Comparison of ENCODE assay signal across 11 cellular contexts in the genomic region with DNA sequence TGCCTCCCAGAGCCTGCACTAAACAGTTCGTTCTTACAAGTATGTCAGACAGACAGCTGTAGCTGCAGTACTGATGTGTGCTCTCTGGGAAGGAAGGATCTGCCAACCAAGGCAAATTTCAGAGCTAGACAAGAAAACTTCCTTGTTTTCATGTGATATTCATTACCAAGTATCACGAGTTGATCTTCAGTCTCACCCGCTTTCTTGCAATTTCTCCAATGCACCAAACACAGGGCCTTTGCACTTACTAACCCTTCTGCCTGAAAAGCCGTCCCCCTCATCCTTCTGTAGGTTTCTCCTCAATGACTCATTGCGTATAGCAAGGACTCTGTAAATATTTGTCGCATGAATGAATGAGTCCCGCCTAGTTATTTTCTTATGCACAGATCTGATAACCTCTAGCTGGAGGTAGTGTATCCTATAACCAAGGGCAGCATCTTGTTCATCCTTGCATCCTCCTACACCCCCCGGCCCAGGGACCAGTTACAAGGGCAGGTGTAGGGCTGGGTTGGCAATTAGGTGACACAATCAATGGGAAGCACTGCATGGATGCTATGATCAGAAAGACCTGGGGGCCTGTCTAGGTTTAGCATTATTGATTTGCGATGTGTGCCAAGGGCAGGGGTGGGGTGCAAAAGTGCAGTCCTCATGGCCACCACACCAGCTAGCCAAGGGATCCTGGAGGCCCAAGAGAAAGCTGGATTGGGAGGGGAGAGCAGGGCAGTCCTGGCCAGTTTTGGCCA. TPM values are rescaled to one million over a fixed set of nuclear protein-coding genes. Genes with fewer than 3 reads are reported as not detected.
A peak's percentile ranks its signal among the peaks of the same experiment; 100 is the strongest.
DNase-seq lines count a peak whose midpoint lies in the region; ATAC-seq and TF ChIP-seq lines count a peak whose summit lies in the region.
"Had no signal": no experiment of that assay in that cellular context is flagged by ENCODE, and none has a peak within 500 bp of the region (broad histone marks: within the 10 kb centered on the region; RNA-seq: fewer than 3 reads in every experiment).

No MANE protein-coding gene starts in this region.

- no peaks in the 10 kb centered on the region for H4K20me1 ChIP-seq in neural progenitor cell (ENCODE audit: low read depth)

- peak overlapping the region; percentile 95 for H3K4me2 ChIP-seq in neural progenitor cell

- no peak overlapping the region for H2AFZ ChIP-seq in neural progenitor cell (replicated peaks)

- H3F3A ChIP-seq in neural progenitor cell (ENCODE audit: low read depth), result peaks cover 8% of the 10 kb centered on the region

- DNase-seq in CD1c-positive myeloid dendritic cell (ENCODE audit: extremely low spot score), result peak; percentile 62
- DNase-seq in HT1080 (ENCODE audit: low read depth), result peak; percentile 28
- DNase-seq in neural progenitor cell (ENCODE audit: low spot score), result no peak
- DNase-seq in NCI-H2081 (lab: John Stamatoyannopoulos, UW), result no peak
- no peak for DNase-seq in uterus
- DNase-seq: foreskin melanocyte, NCI-H345, small intestine had no signal

- no peaks in the 10 kb centered on the region for H3K36me3 ChIP-seq in ectodermal cell (ENCODE audit: control insufficient read depth, insufficient read depth, low read length)
- no peaks in the 10 kb centered on the region for H3K36me3 ChIP-seq in neural progenitor cell
- H3K36me3 ChIP-seq in uterus, result no peaks in the 10 kb centered on the region

- intact Hi-C loops in uterus (cut with DNase I; ENCODE audit: low total_unique reads), result no loop called here

- H3K27me3 Mint-ChIP-seq in neural progenitor cell (ENCODE audit: insufficient read depth, low read depth), result peaks cover 47% of the 10 kb centered on the region

- no peak overlapping the region for H3K9ac ChIP-seq in neural progenitor cell

- H3K9me3 Mint-ChIP-seq in neural progenitor cell, result no peaks in the 10 kb centered on the region

- TF ChIP-seq POLR2A in uterus (IDR thresholded peaks at IDR 0.05), result no peak

- H3K27ac Mint-ChIP-seq in neural progenitor cell, result no peak overlapping the region

- no peak for ATAC-seq in GM21360 (IDR thresholded peaks at IDR 0.05; ENCODE audit: unreplicated experiment)
- no peak for ATAC-seq in GM21381 (IDR thresholded peaks at IDR 0.05; ENCODE audit: unreplicated experiment)

- TF ChIP-seq CTCF in neural progenitor cell (IDR thresholded peaks at IDR 0.05) (no peak), uterus (IDR thresholded peaks at IDR 0.05) (no peak)

- H3K27me3 ChIP-seq in ectodermal cell (ENCODE audit: control insufficient read depth, insufficient read depth, low read length, poor library complexity, severe bottlenecking), result peaks cover 28% of the 10 kb centered on the region
- H3K27me3 ChIP-seq in neural progenitor cell, result peaks cover 30% of the 10 kb centered on the region
- H3K27me3 ChIP-seq in uterus, result no peaks in the 10 kb centered on the region

- H3K4me1 Mint-ChIP-seq in neural progenitor cell, result peaks cover 8% of the 10 kb centered on the region

- H3K79me2 ChIP-seq in neural progenitor cell (ENCODE audit: low read depth), result peaks cover 67% of the 10 kb centered on the region

- H3K4me1 ChIP-seq in ectodermal cell (ENCODE audit: control insufficient read depth, insufficient read depth, low read length) (no peaks in the 10 kb centered on the region), neural progenitor cell (peaks cover 8% of the 10 kb centered on the region), uterus (peaks cover 0 to 7% of the 10 kb centered on the region in 2 donors)

- H3K4me3 ChIP-seq in ectodermal cell (ENCODE audit: insufficient read depth, low read depth, low read length) (peak overlapping the region; percentile 60), neural progenitor cell (peak overlapping the region; percentile 65), uterus (no peak overlapping the region)

- H3K4me3 Mint-ChIP-seq in neural progenitor cell, result no peak overlapping the region

- WGBS in ectodermal cell, 2 experiments, result 95 to 98% methylated on average over 9 of the region's 9 CpGs

- H3K9me3 ChIP-seq in ectodermal cell (ENCODE audit: control insufficient read depth, low read length) (no peaks in the 10 kb centered on the region), neural progenitor cell (ENCODE audit: low read depth) (no peaks in the 10 kb centered on the region), uterus (no peaks in the 10 kb centered on the region)

- H3K27ac ChIP-seq in ectodermal cell (ENCODE audit: insufficient read depth, low read depth, low read length, poor library complexity, severe bottlenecking) (no peak overlapping the region), neural progenitor cell (no peak overlapping the region), uterus (no peak overlapping the region)

- H3K36me3 Mint-ChIP-seq in neural progenitor cell, result no peaks in the 10 kb centered on the region

RNA-seq across cellular contexts. Expression of a gene that starts 51.3 kb away (rescaled TPM):
- total RNA-seq in HT1080 (2014; rRNA removed; shearing (Covaris generic)), result 3.6 and 3.8 TPM in 2 replicates
- polyA plus RNA-seq in HT1080 (2015; cell fraction: cytosol; rRNA removed), result 3.4 and 4.1 TPM in 2 replicates
- polyA plus RNA-seq in HT1080 (2015; cell fraction: nucleus; rRNA removed), result 4.5 and 7.4 TPM in 2 replicates
- polyA plus RNA-seq in ectodermal cell (2013, experiment 1 of 4), result 4.0 TPM
- polyA plus RNA-seq in ectodermal cell (2013, experiment 2 of 4), result 3.7 TPM
- 2.5 TPM for polyA plus RNA-seq in ectodermal cell (2013, experiment 3 of 4)
- polyA plus RNA-seq in ectodermal cell (2013, experiment 4 of 4), result 3.9 TPM
- 1.6 and 2.1 TPM in 2 replicates for total RNA-seq in neural progenitor cell (ENCODE audit: low replicate concordance)
- total RNA-seq in uterus, result 10 to 100 TPM in 1 of 4 donors, 1 to 10 TPM in 2, under 1 TPM in 1; 0.59 to 10.7 (median 2.2) TPM

RNA-seq across cellular contexts. Expression of a gene that starts 54.3 kb away (rescaled TPM):
- total RNA-seq in HT1080 (2014; rRNA removed; shearing (Covaris generic)), result 5.6 and 7.3 TPM in 2 replicates
- polyA plus RNA-seq in HT1080 (2015; cell fraction: cytosol; rRNA removed), result 16.8 and 18.5 TPM in 2 replicates
- polyA plus RNA-seq in HT1080 (2015; cell fraction: nucleus; rRNA removed), result 25.8 and 30.7 TPM in 2 replicates
- polyA plus RNA-seq in ectodermal cell (2013, experiment 1 of 4), result 12.4 TPM
- 15.5 TPM for polyA plus RNA-seq in ectodermal cell (2013, experiment 2 of 4)
- 10.8 TPM for polyA plus RNA-seq in ectodermal cell (2013, experiment 3 of 4)
- polyA plus RNA-seq in ectodermal cell (2013, experiment 4 of 4), result 13.6 TPM
- 6.0 and 15.2 TPM in 2 replicates for total RNA-seq in neural progenitor cell (ENCODE audit: low replicate concordance)
- 100 to 1,000 TPM in 1 of 4 donors, 10 to 100 TPM in 3; 28.4 to 107 (median 49.7) TPM for total RNA-seq in uterus

Comparison
In these comparisons a context has a peak if more than half of its experiments do, and no peak if none do; other contexts are left out.
1. DNase-seq: peak in CD1c-positive myeloid dendritic cell (single experiment) and HT1080 (single experiment); none in neural progenitor cell (single experiment), NCI-H2081 (0 of 2) and uterus (0 of 2).
2. H3K4me3 ChIP-seq: peak in ectodermal cell (single experiment) and neural progenitor cell (single experiment); none in uterus (0 of 2).